ENCODE assay signal across 9 cellular contexts in genomic region chr15:64825081-64825430, GRCh38. TPM values are rescaled to one million over a fixed set of nuclear protein-coding genes. Genes with fewer than 3 reads are reported as not detected.
A peak's percentile ranks its signal among the peaks of the same experiment; 100 is the strongest.
DNase-seq lines count a peak whose midpoint lies in the region; ATAC-seq, FAIRE-seq and TF ChIP-seq lines count a peak whose summit lies in the region.
"Had no signal": no experiment of that assay in that cellular context is flagged by ENCODE, and none has a peak within 500 bp of the region (broad histone marks: within the 10 kb centered on the region; RNA-seq: fewer than 3 reads in every experiment).

No MANE protein-coding gene starts in this region.

- H3K4me1 ChIP-seq in mucosa of descending colon (ENCODE audit: low read depth): peaks cover 25% of the 10 kb centered on the region

- no peaks in the 10 kb centered on the region for H3K36me3 ChIP-seq in bronchial epithelial cell (ENCODE audit: control insufficient read depth, insufficient read depth, low read length)
- no peaks in the 10 kb centered on the region for H3K36me3 ChIP-seq in mucosa of descending colon (ENCODE audit: low read depth)

- TF ChIP-seq CTCF in bronchial epithelial cell (IDR thresholded peaks at IDR 0.05; ENCODE audit: insufficient read depth, low read length, severe bottlenecking) (no peak), mucosa of descending colon (IDR thresholded peaks at IDR 0.05) (no peak)

- no peaks in the 10 kb centered on the region for H3K9me3 ChIP-seq in mucosa of descending colon

- no peaks in the 10 kb centered on the region for H3K27me3 ChIP-seq in bronchial epithelial cell (ENCODE audit: control insufficient read depth, insufficient read depth, low read length)

- intact Hi-C loops in mucosa of descending colon (cut with DNase I, micrococcal nuclease): no loop called here

- ATAC-seq in GM19023 (IDR thresholded peaks at IDR 0.05; ENCODE audit: unreplicated experiment) (peak; percentile 2), mucosa of descending colon (peak; percentile 23)

- FAIRE-seq in bronchial epithelial cell (lab: Jason Lieb, UNC): no peak

- DNase-seq in Jurkat, Clone E6-1 (ENCODE audit: low read depth, low spot score): no peak
- DNase-seq in bronchial epithelial cell (ENCODE audit: low read depth): no peak
- peak in 1 of 3 donors; percentile 27 for DNase-seq in mucosa of descending colon
- DNase-seq in activated CD4-positive, CD25-positive, alpha-beta regulatory T cell (lab: John Stamatoyannopoulos, UW): no peak
- no peak for DNase-seq in NCI-H2196 treated with DMSO at 0.1 percent for 48 hours (lab: John Stamatoyannopoulos, UW; ENCODE audit: unreplicated experiment)
- no peak for DNase-seq in stimulated activated naive CD4-positive, alpha-beta T cell treated with Interleukin-2 at 50 U/mL for 16 hours (lab: John Stamatoyannopoulos, UW)
- DNase-seq in activated CD4-positive, alpha-beta T cell treated with anti-CD3 and anti-CD28 coated beads, Interleukin-2, amount 50 U/mL, for 1 hour: no peak

- peak overlapping the region; percentile 96 for H3K4me3 ChIP-seq in Jurkat, Clone E6-1 (ENCODE audit: low read length)
- H3K4me3 ChIP-seq in bronchial epithelial cell (ENCODE audit: low read depth, low read length) (peak overlapping the region; percentile 43), mucosa of descending colon (no peak overlapping the region)

RNA-seq across cellular contexts. Expression of gene PIF1, which starts 0.4 kb away (rescaled TPM):
- 29.9 TPM for polyA plus RNA-seq in Jurkat, Clone E6-1 (2012; ENCODE audit: insufficient read depth, insufficient read length)
- total RNA-seq in bronchial epithelial cell (0.26 and 0.51 TPM in 2 replicates), mucosa of descending colon (10 to 100 TPM in 1 of 3 donors, 1 to 10 TPM in 2; 2.6 to 10.4 (median 5.0) TPM)

RNA-seq across cellular contexts. Expression of gene PLEKHO2, which starts 16.7 kb away (rescaled TPM):
- 6.6 TPM for polyA plus RNA-seq in Jurkat, Clone E6-1 (2012; ENCODE audit: insufficient read depth, insufficient read length)
- total RNA-seq in bronchial epithelial cell (4.2 and 5.9 TPM in 2 replicates), mucosa of descending colon (10 to 100 TPM in 2 of 3 donors, 1 to 10 TPM in 1; 5.8 to 38.9 (median 15.9) TPM)

RNA-seq across cellular contexts. Expression of gene RBPMS2, which starts 49.7 kb away (rescaled TPM):
- 9.4 TPM for polyA plus RNA-seq in Jurkat, Clone E6-1 (2012; ENCODE audit: insufficient read depth, insufficient read length)
- total RNA-seq in bronchial epithelial cell: not detected in 2 replicates
- 100 to 1,000 TPM in 1 of 3 donors, 1 to 10 TPM in 2; 3.5 to 133 (median 6.3) TPM for total RNA-seq in mucosa of descending colon
- total RNA-seq: activated CD8-positive, alpha-beta memory T cell treated with anti-CD3 and anti-CD28 coated beads for 36 hours had no signal
